In genomic region chr17:73309727-73310555, GRCh38 we compare ENCODE assay signal across 1 cellular context.
TF ChIP-seq lines count a peak whose summit lies in the region.

No MANE protein-coding gene starts in this region.

TF ChIP-seq in endothelial cell of umbilical vein, 7 proteins besides CTCF, POLR2A, EP300 and RAD21 (continued from another document):
- TF ChIP-seq GATA2 (IDR thresholded peaks at IDR 0.05; ENCODE audit: insufficient read depth, insufficient read length, low read depth, low read length), result no peak
